29 cellular contexts compared by ENCODE assay signal in genomic region chr5:91245074-91245452, GRCh38.
"Had no signal": no experiment of that assay in that cellular context is flagged by ENCODE, and none has a peak within 500 bp of the region (broad histone marks: within the 10 kb centered on the region; RNA-seq: fewer than 3 reads in every experiment).

No MANE protein-coding gene starts in this region.

- H3K27ac ChIP-seq: breast epithelium, gastroesophageal sphincter, uterus had no signal

- H3K27ac Mint-ChIP-seq: naive B cell; nephron progenitor cell; stimulated activated effector memory CD8-positive, alpha-beta T cell treated with anti-CD3 and anti-CD28 coated beads, Interleukin-12 subunit alpha, Interleukin-12 subunit beta, amount 100 ng/mL, for 72 hours; stimulated activated naive CD8-positive, alpha-beta T cell treated with anti-CD3 and anti-CD28 coated beads, Interleukin-15, Interleukin-2, amounts not matched to agents 100 ng/mL and 50 ng/mL, for 24 hours; T-helper 2 cell treated with Interferon-gamma antibody and Interleukin-4, amounts not matched to agents 5 μg/mL and 100 μg/mL, for 36 hours; type B pancreatic cell had no signal

- H3K4me3 Mint-ChIP-seq: activated T-cell treated with anti-CD3 and anti-CD28 coated beads, Interleukin-2, amount 50 U/mL, for 72 hours; naive B cell; nephron progenitor cell; stimulated activated effector memory CD8-positive, alpha-beta T cell treated with anti-CD3 and anti-CD28 coated beads, Interleukin-12 subunit alpha, Interleukin-12 subunit beta, amount 100 ng/mL, for 72 hours; stimulated activated naive CD8-positive, alpha-beta T cell treated with anti-CD3 and anti-CD28 coated beads, Interleukin-15, Interleukin-2, amounts not matched to agents 100 ng/mL and 50 ng/mL, for 24 hours; T-helper 2 cell treated with Interferon-gamma antibody and Interleukin-4, amounts not matched to agents 5 μg/mL and 100 μg/mL, for 36 hours; type B pancreatic cell had no signal

- DNase-seq: activated CD4-positive, alpha-beta T cell treated with anti-CD3 and anti-CD28 coated beads for 4 hours; activated CD4-positive, alpha-beta T cell treated with anti-CD3 and anti-CD28 coated beads, Interleukin-2, amount 50 U/mL, for 4 hours; activated CD4-positive, CD25-positive, alpha-beta regulatory T cell; activated naive CD4-positive, alpha-beta T cell; activated T-cell treated with anti-CD3 and anti-CD28 coated beads for 4 hours; activated T-cell treated with anti-CD3 and anti-CD28 coated beads, Interleukin-2, amount 50 U/mL, for 72 hours; dermis blood vessel endothelial cell; effector CD8-positive, alpha-beta T cell; erythroblast; mesendoderm; mucosa of descending colon; naive B cell; nephron progenitor cell; posterior cingulate gyrus; small intestine; stimulated activated CD4-positive, alpha-beta T cell treated with anti-CD3 and anti-CD28 coated beads, Interleukin-4, amount 100 ng/mL, for 24 hours; substantia nigra; T-helper 1 cell; uterus had no signal

- H3K9me3 ChIP-seq: gastroesophageal sphincter, mucosa of descending colon, uterus had no signal

- H3K4me1 ChIP-seq: breast epithelium, gastroesophageal sphincter, uterus had no signal

- H3K4me1 Mint-ChIP-seq: naive B cell, nephron progenitor cell had no signal

- ATAC-seq: activated naive CD4-positive, alpha-beta T cell treated with anti-CD3 and anti-CD28 coated beads, Interleukin-2, amount 50 U/mL, for 72 hours; activated T-cell treated with anti-CD3 and anti-CD28 coated beads, Interleukin-2, amount 50 U/mL, for 72 hours; gastroesophageal sphincter; left lobe of liver; mucosa of descending colon; sciatic nerve; stimulated activated effector memory CD8-positive, alpha-beta T cell treated with anti-CD3 and anti-CD28 coated beads, Interleukin-12 subunit alpha, Interleukin-12 subunit beta, amount 100 ng/mL, for 72 hours had no signal

- H3K4me3 ChIP-seq: breast epithelium, gastroesophageal sphincter, lung, mucosa of descending colon, uterus had no signal

- H3K27me3 ChIP-seq: breast epithelium, gastroesophageal sphincter, uterus had no signal

- H3K36me3 ChIP-seq: breast epithelium, gastroesophageal sphincter, uterus had no signal

- H3K27me3 Mint-ChIP-seq: type B pancreatic cell had no signal

- H3K36me3 Mint-ChIP-seq: stimulated activated effector memory CD8-positive, alpha-beta T cell treated with anti-CD3 and anti-CD28 coated beads, Interleukin-12 subunit alpha, Interleukin-12 subunit beta, amount 100 ng/mL, for 72 hours; type B pancreatic cell had no signal
